16 cellular contexts compared by ENCODE assay signal in genomic region chr2:190338453-190338852, GRCh38.
"Had no signal": no experiment of that assay in that cellular context is flagged by ENCODE, and none has a peak within 500 bp of the region (broad histone marks: within the 10 kb centered on the region; RNA-seq: fewer than 3 reads in every experiment).

No MANE protein-coding gene starts in this region.

- ATAC-seq: activated naive CD8-positive, alpha-beta T cell treated with anti-CD3 and anti-CD28 coated beads, Interleukin-2, amount 50 U/mL, for 24 hours; left lung; naive thymus-derived CD8-positive, alpha-beta T cell had no signal

- H3K9me3 Mint-ChIP-seq: activated naive CD4-positive, alpha-beta T cell treated with anti-CD3 and anti-CD28 coated beads for 36 hours; activated naive CD8-positive, alpha-beta T cell treated with anti-CD3 and anti-CD28 coated beads, Interleukin-2, amount 50 U/mL, for 24 hours; activated T-helper 2 cell treated with anti-CD3 and anti-CD28 coated beads, Interferon-gamma antibody, Interleukin-2, Interleukin-4, amounts not matched to agents 10 μg/mL and 5 μg/mL and 100 μg/mL, durations not matched to agents 14 hours and 24 hours and 36 hours; naive thymus-derived CD8-positive, alpha-beta T cell had no signal

- H3K27ac ChIP-seq: left lung, skin epidermis, tibial nerve, uterus had no signal

- H3K27ac Mint-ChIP-seq: activated naive CD4-positive, alpha-beta T cell treated with anti-CD3 and anti-CD28 coated beads for 36 hours; activated naive CD8-positive, alpha-beta T cell treated with anti-CD3 and anti-CD28 coated beads, Interleukin-2, amount 50 U/mL, for 24 hours; activated T-helper 2 cell treated with anti-CD3 and anti-CD28 coated beads, Interferon-gamma antibody, Interleukin-2, Interleukin-4, amounts not matched to agents 10 μg/mL and 5 μg/mL and 100 μg/mL, durations not matched to agents 14 hours and 24 hours and 36 hours; naive thymus-derived CD8-positive, alpha-beta T cell had no signal

- H3K4me3 Mint-ChIP-seq: activated naive CD4-positive, alpha-beta T cell treated with anti-CD3 and anti-CD28 coated beads for 36 hours; activated naive CD8-positive, alpha-beta T cell treated with anti-CD3 and anti-CD28 coated beads, Interleukin-2, amount 50 U/mL, for 24 hours; naive thymus-derived CD8-positive, alpha-beta T cell had no signal

- H3K9me3 ChIP-seq: left lung, tibial nerve, uterus had no signal

- H3K4me1 ChIP-seq: uterus had no signal

- H3K27me3 Mint-ChIP-seq: naive thymus-derived CD8-positive, alpha-beta T cell had no signal

- H3K36me3 Mint-ChIP-seq: naive thymus-derived CD8-positive, alpha-beta T cell had no signal

- H3K4me3 ChIP-seq: left lung, skin epidermis, tibial nerve, uterus had no signal

- H3K27me3 ChIP-seq: left lung, tibial nerve, uterus had no signal

- DNase-seq: activated CD4-positive, alpha-beta T cell treated with anti-CD3 and anti-CD28 coated beads, Interleukin-2, amount 50 U/mL, for 48 hours; activated CD4-positive, CD25-positive, alpha-beta regulatory T cell treated with anti-CD3 and anti-CD28 coated beads, Interleukin-2, amount 50 U/mL, for 72 hours; activated naive CD4-positive, alpha-beta T cell treated with anti-CD3 and anti-CD28 coated beads for 36 hours; activated naive CD8-positive, alpha-beta T cell treated with anti-CD3 and anti-CD28 coated beads, Interleukin-2, amount 50 U/mL, for 24 hours; aorta; dermis blood vessel endothelial cell; kidney; left lung; naive thymus-derived CD8-positive, alpha-beta T cell; stimulated activated CD4-positive, alpha-beta T cell treated with anti-CD3 and anti-CD28 coated beads, Interleukin-15, amount 100 ng/mL, for 24 hours; stimulated activated CD4-positive, alpha-beta T cell treated with anti-CD3 and anti-CD28 coated beads, Interleukin-4, amount 100 ng/mL, for 1 hour; T1000; uterus had no signal

- FAIRE-seq: kidney had no signal

- H3K36me3 ChIP-seq: left lung, tibial nerve, uterus had no signal
